Comparison of ENCODE assay signal across 1 cellular context in genomic region chr9:113568081-113568435, GRCh38.
TF ChIP-seq lines count a peak whose summit lies in the region.

No MANE protein-coding gene starts in this region.

TF ChIP-seq in neural cell, 6 proteins besides CTCF, POLR2A, EP300 and RAD21 (continued from another document):
- no peak for TF ChIP-seq REST (IDR thresholded peaks at IDR 0.05; ENCODE audit: borderline replicate concordance)
TF ChIP-seq in neural cell: peak in this region for 0.
